8 cellular contexts compared by ENCODE assay signal in the genomic region with DNA sequence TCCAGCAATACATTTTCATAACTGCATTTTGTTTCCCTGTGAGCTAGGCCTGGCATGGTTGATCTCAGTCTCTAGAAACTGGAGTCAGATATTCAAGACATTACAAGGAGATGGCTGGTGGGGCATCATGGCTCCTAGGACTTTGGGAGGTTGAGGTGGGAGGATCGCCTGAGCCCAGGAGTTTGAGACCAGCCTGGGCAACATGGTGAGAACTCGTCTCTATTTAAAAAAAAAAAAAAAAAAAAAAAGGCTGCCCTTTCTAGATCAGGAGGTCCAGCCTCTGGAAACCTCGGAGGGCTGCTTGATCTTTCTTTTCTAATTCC. TPM values are rescaled to one million over a fixed set of nuclear protein-coding genes. Genes with fewer than 3 reads are reported as not detected.
DNase-seq lines count a peak whose midpoint lies in the region; ATAC-seq and TF ChIP-seq lines count a peak whose summit lies in the region.

No MANE protein-coding gene starts in this region.

- peaks cover 25% of the 10 kb centered on the region for H3K36me3 Mint-ChIP-seq in activated CD4-positive, alpha-beta T cell treated with anti-CD3 and anti-CD28 coated beads, Interleukin-2, amount 10 ng/mL, durations not matched to agents 7 days and 5 days (ENCODE audit: low read depth)
- peaks cover 11% of the 10 kb centered on the region for H3K36me3 Mint-ChIP-seq in activated naive CD8-positive, alpha-beta T cell treated with anti-CD3 and anti-CD28 coated beads for 36 hours

- no peaks in the 10 kb centered on the region for H3K9me3 Mint-ChIP-seq in activated CD4-positive, alpha-beta T cell treated with anti-CD3 and anti-CD28 coated beads, Interleukin-2, amount 10 ng/mL, durations not matched to agents 7 days and 5 days
- no peaks in the 10 kb centered on the region for H3K9me3 Mint-ChIP-seq in activated naive CD8-positive, alpha-beta T cell treated with anti-CD3 and anti-CD28 coated beads for 36 hours

- no peak for ATAC-seq in lower lobe of right lung
- ATAC-seq in thoracic aorta (ENCODE audit: insufficient number of reproducible peaks, low FRiP score, low read depth) = no peak

- H3K4me3 ChIP-seq in lower lobe of right lung = peak overlapping the region; percentile 64
- peak overlapping the region; percentile 54 for H3K4me3 ChIP-seq in thoracic aorta

- H3K36me3 ChIP-seq in lower lobe of right lung (peaks cover 11% of the 10 kb centered on the region), thoracic aorta (no peaks in the 10 kb centered on the region)

- peaks cover 6% of the 10 kb centered on the region for H3K27me3 Mint-ChIP-seq in activated CD4-positive, alpha-beta T cell treated with anti-CD3 and anti-CD28 coated beads, Interleukin-2, amount 10 ng/mL, durations not matched to agents 7 days and 5 days
- no peaks in the 10 kb centered on the region for H3K27me3 Mint-ChIP-seq in activated naive CD8-positive, alpha-beta T cell treated with anti-CD3 and anti-CD28 coated beads for 36 hours

- no peaks in the 10 kb centered on the region for H3K9me3 ChIP-seq in lower lobe of right lung
- no peaks in the 10 kb centered on the region for H3K9me3 ChIP-seq in thoracic aorta

- peak overlapping the region; percentile 93 for H3K4me3 Mint-ChIP-seq in activated CD4-positive, alpha-beta T cell treated with anti-CD3 and anti-CD28 coated beads, Interleukin-2, amount 10 ng/mL, durations not matched to agents 7 days and 5 days
- peak overlapping the region; percentile 96 for H3K4me3 Mint-ChIP-seq in activated naive CD8-positive, alpha-beta T cell treated with anti-CD3 and anti-CD28 coated beads for 36 hours

- CTCF ChIA-PET in activated CD4-positive, alpha-beta T cell treated with anti-CD3 and anti-CD28 coated beads, Interleukin-2, amount 10 ng/mL, durations not matched to agents 7 days and 5 days (lab: Charles Lee) = interaction anchor here (1.1 to 2.3 kb wide), 3 partner anchors 15 to 60 kb away, joined by 3 to 10 read pairs (median 6); no protein-coding TSS in a partner anchor

- H3K27me3 ChIP-seq in lower lobe of right lung (ENCODE audit: low read depth) = no peaks in the 10 kb centered on the region
- no peaks in the 10 kb centered on the region for H3K27me3 ChIP-seq in thoracic aorta (replicated peaks; ENCODE audit: insufficient read depth)

- intact Hi-C loops in lower lobe of right lung (cut with DNase I) = no loop called here

- no peak for DNase-seq in activated CD4-positive, alpha-beta T cell treated with anti-CD3 and anti-CD28 coated beads, Interleukin-2, amount 10 ng/mL, durations not matched to agents 7 days and 5 days
- DNase-seq in activated CD4-positive, alpha-beta T cell treated with anti-CD3 and anti-CD28 coated beads, Interleukin-2, amount 50 U/mL, for 1 hour = no peak
- no peak for DNase-seq in activated naive CD8-positive, alpha-beta T cell treated with anti-CD3 and anti-CD28 coated beads for 36 hours
- no peak for DNase-seq in lower lobe of right lung
- no peak for DNase-seq in thoracic aorta (ENCODE audit: low spot score)
- DNase-seq in stimulated activated CD4-positive, alpha-beta T cell treated with anti-CD3 and anti-CD28 coated beads, Interleukin-1b, Interleukin-23, amount 100 ng/mL, for 48 hours = no peak
- no peak for DNase-seq in RKO (ENCODE audit: low spot score)
- DNase-seq in COR-L47 (lab: John Stamatoyannopoulos, UW) = no peak

- TF ChIP-seq CTCF in lower lobe of right lung (IDR thresholded peaks at IDR 0.05) = no peak
- no peak for TF ChIP-seq CTCF in thoracic aorta (IDR thresholded peaks at IDR 0.05)

- H3K27ac ChIP-seq in lower lobe of right lung (peak overlapping the region; percentile 92), thoracic aorta (no peak overlapping the region)

- peak overlapping the region; percentile 92 for H3K27ac Mint-ChIP-seq in activated CD4-positive, alpha-beta T cell treated with anti-CD3 and anti-CD28 coated beads, Interleukin-2, amount 10 ng/mL, durations not matched to agents 7 days and 5 days
- H3K27ac Mint-ChIP-seq in activated naive CD8-positive, alpha-beta T cell treated with anti-CD3 and anti-CD28 coated beads for 36 hours = peak overlapping the region; percentile 89

- H3K4me1 Mint-ChIP-seq in activated CD4-positive, alpha-beta T cell treated with anti-CD3 and anti-CD28 coated beads, Interleukin-2, amount 10 ng/mL, durations not matched to agents 7 days and 5 days = peaks cover 35% of the 10 kb centered on the region
- peaks cover 28% of the 10 kb centered on the region for H3K4me1 Mint-ChIP-seq in activated naive CD8-positive, alpha-beta T cell treated with anti-CD3 and anti-CD28 coated beads for 36 hours

- H3K4me1 ChIP-seq in lower lobe of right lung = peaks cover 44% of the 10 kb centered on the region
- peaks cover 0 to 26% of the 10 kb centered on the region in 2 donors for H3K4me1 ChIP-seq in thoracic aorta (ENCODE audit: control insufficient read depth in 1 of 2, low read depth in 2 of 2)

- POLR2A ChIA-PET in activated CD4-positive, alpha-beta T cell treated with anti-CD3 and anti-CD28 coated beads, Interleukin-2, amount 10 ng/mL, durations not matched to agents 7 days and 5 days (lab: Charles Lee) = no interaction called here

RNA-seq across cellular contexts. Expression of a gene that starts 0.4 kb away (rescaled TPM):
- 100 to 1,000 TPM; 131 to 149 TPM for total RNA-seq in activated CD4-positive, alpha-beta T cell treated with anti-CD3 and anti-CD28 coated beads, Interleukin-2, amount 10 ng/mL, durations not matched to agents 7 days and 5 days
- 10 to 100 TPM; 94.3 to 98.3 TPM for total RNA-seq in activated naive CD8-positive, alpha-beta T cell treated with anti-CD3 and anti-CD28 coated beads for 36 hours
- 272 TPM for total RNA-seq in lower lobe of right lung
- total RNA-seq in thoracic aorta = 10 to 100 TPM; 30.9 to 34.9 TPM

RNA-seq across cellular contexts. Expression of a gene that starts 7.2 kb away (rescaled TPM):
- 10 to 100 TPM; 61.5 to 67.4 TPM for total RNA-seq in activated CD4-positive, alpha-beta T cell treated with anti-CD3 and anti-CD28 coated beads, Interleukin-2, amount 10 ng/mL, durations not matched to agents 7 days and 5 days
- 10 to 100 TPM; 27.9 to 29.3 TPM for total RNA-seq in activated naive CD8-positive, alpha-beta T cell treated with anti-CD3 and anti-CD28 coated beads for 36 hours
- 87.0 TPM for total RNA-seq in lower lobe of right lung
- total RNA-seq in thoracic aorta = 10 to 100 TPM; 27.1 to 42.8 TPM

RNA-seq across cellular contexts. Expression of a gene that starts 15.7 kb away (rescaled TPM):
- 10 to 100 TPM; 20.8 to 22.8 TPM for total RNA-seq in activated CD4-positive, alpha-beta T cell treated with anti-CD3 and anti-CD28 coated beads, Interleukin-2, amount 10 ng/mL, durations not matched to agents 7 days and 5 days
- 10 to 100 TPM; 19.6 to 19.9 TPM for total RNA-seq in activated naive CD8-positive, alpha-beta T cell treated with anti-CD3 and anti-CD28 coated beads for 36 hours
- 62.2 TPM for total RNA-seq in lower lobe of right lung
- total RNA-seq in thoracic aorta = 10 to 100 TPM; 28.4 to 38.4 TPM

RNA-seq across cellular contexts. Expression of a gene that starts 18.5 kb away (rescaled TPM):
- total RNA-seq in activated CD4-positive, alpha-beta T cell treated with anti-CD3 and anti-CD28 coated beads, Interleukin-2, amount 10 ng/mL, durations not matched to agents 7 days and 5 days = 100 to 1,000 TPM in 1 of 2 experiments, 10 to 100 TPM in 1; 89.7 to 106 TPM
- 100 to 1,000 TPM in 1 of 2 experiments, 10 to 100 TPM in 1; 90.9 to 104 TPM for total RNA-seq in activated naive CD8-positive, alpha-beta T cell treated with anti-CD3 and anti-CD28 coated beads for 36 hours
- total RNA-seq in lower lobe of right lung (89.8 TPM), thoracic aorta (100 to 1,000 TPM; 107 to 124 TPM)

RNA-seq across cellular contexts. Expression of a gene that starts 25.5 kb away (rescaled TPM):
- 1 to 10 TPM; 1.5 to 1.7 TPM for total RNA-seq in activated CD4-positive, alpha-beta T cell treated with anti-CD3 and anti-CD28 coated beads, Interleukin-2, amount 10 ng/mL, durations not matched to agents 7 days and 5 days
- 1 to 10 TPM; 2.4 to 3.4 TPM for total RNA-seq in activated naive CD8-positive, alpha-beta T cell treated with anti-CD3 and anti-CD28 coated beads for 36 hours
- total RNA-seq in lower lobe of right lung (28.9 TPM), thoracic aorta (10 to 100 TPM; 25.7 to 26.3 TPM)
